17 cellular contexts compared by ENCODE assay signal in genomic region chr1:35433714-35434113, GRCh38.
A peak's percentile ranks its signal among the peaks of the same experiment; 100 is the strongest.
DNase-seq lines count a peak whose midpoint lies in the region; ATAC-seq, FAIRE-seq and TF ChIP-seq lines count a peak whose summit lies in the region.
"Had no signal": no experiment of that assay in that cellular context is flagged by ENCODE, and none has a peak within 500 bp of the region (broad histone marks: within the 10 kb centered on the region; RNA-seq: fewer than 3 reads in every experiment).

No MANE protein-coding gene starts in this region.

- no peak overlapping the region for H2AK5ac ChIP-seq in IMR-90 (ENCODE audit: low read depth, low read length)
- no peak overlapping the region for H2AK5ac ChIP-seq in neuronal stem cell (ENCODE audit: low read depth, low read length)

- ATAC-seq in IMR-90 (ENCODE audit: low read depth) (no peak), K562 (no peak)
- no peak for ATAC-seq in naive thymus-derived CD8-positive, alpha-beta T cell

- H2BK12ac ChIP-seq in neuronal stem cell (ENCODE audit: low read length) = no peak overlapping the region

- peaks cover 53% of the 10 kb centered on the region for H3K36me3 Mint-ChIP-seq in Calu3 (ENCODE audit: insufficient read depth, unreplicated experiment)
- H3K36me3 Mint-ChIP-seq in naive thymus-derived CD8-positive, alpha-beta T cell = peaks cover 0 to 69% (median 4%) of the 10 kb centered on the region in 3 donors

- no peak overlapping the region for H4K8ac ChIP-seq in IMR-90 (ENCODE audit: low read depth in 2 of 2, low read length in 2 of 2)
- no peak overlapping the region for H4K8ac ChIP-seq in neuronal stem cell (ENCODE audit: low read depth, low read length)

- H3K9me1 ChIP-seq in IMR-90 (ENCODE audit: insufficient read depth, low read length) (peaks cover 3% of the 10 kb centered on the region; the same call in 1 of the 2 replicates), K562 (ENCODE audit: control insufficient read depth, insufficient read depth, low read length) (no peaks in the 10 kb centered on the region)

- no peaks in the 10 kb centered on the region for H3K27me3 Mint-ChIP-seq in Calu3 (ENCODE audit: unreplicated experiment)
- no peaks in the 10 kb centered on the region for H3K27me3 Mint-ChIP-seq in naive thymus-derived CD8-positive, alpha-beta T cell

- H3K27ac Mint-ChIP-seq in Calu3 (ENCODE audit: unreplicated experiment) = no peak overlapping the region
- H3K27ac Mint-ChIP-seq in naive thymus-derived CD8-positive, alpha-beta T cell = peak overlapping the region in 3 of 10 donors; percentile 11 to 82 (median 51)

- no peak overlapping the region for H3K23ac ChIP-seq in IMR-90 (ENCODE audit: low read depth, low read length)
- H3K23ac ChIP-seq in neuronal stem cell (ENCODE audit: low read depth, low read length, poor library complexity) = peak overlapping the region; percentile 62

- in situ Hi-C loops in IMR-90 (cut with MboI; ENCODE audit: low sequenced_read_pairs) (no loop called here), K562 (cut with MboI) (no loop called here)

- dilution Hi-C loops in IMR-90 (cut with HindIII; ENCODE audit: low sequenced_read_pairs, unreplicated experiment) = no loop called here

- H3K27me3 ChIP-seq in IMR-90 (ENCODE audit: control insufficient read depth, insufficient read depth, low read length) = no peaks in the 10 kb centered on the region
- no peaks in the 10 kb centered on the region for H3K27me3 ChIP-seq in K562 (ENCODE audit: control insufficient read depth in 2 of 2, insufficient read depth in 2 of 2, low read length in 2 of 2)
- H3K27me3 ChIP-seq in neuronal stem cell (ENCODE audit: control insufficient read depth in 3 of 3, insufficient read depth in 3 of 3, low read depth in 1 of 3, low read length in 3 of 3) = no peaks in the 10 kb centered on the region

- TF ChIP-seq CTCF in Calu3 (IDR thresholded peaks at IDR 0.05; ENCODE audit: unreplicated experiment) (no peak), IMR-90 (conservative IDR thresholded peaks at IDR 0.05; ENCODE audit: low read depth, low read length) (no peak), K562 (IDR thresholded peaks at IDR 0.05 in 2 of 3, conservative IDR thresholded peaks at IDR 0.05 in 1 of 3; ENCODE audit: insufficient read depth in 2 of 3, low read depth in 1 of 3, low read length in 3 of 3) (no peak), D721Med (IDR thresholded peaks at IDR 0.05; ENCODE audit: insufficient read depth, missing control alignments) (no peak)

- no peak overlapping the region for H2AK9ac ChIP-seq in IMR-90 (replicated peaks; ENCODE audit: low read depth, low read length, poor library complexity)

- H2BK120ac ChIP-seq in IMR-90 (ENCODE audit: low read depth, low read length) (no peak overlapping the region), neuronal stem cell (ENCODE audit: low read depth, low read length) (no peak overlapping the region)

- H3K4me1 ChIP-seq in IMR-90 (ENCODE audit: control insufficient read depth, insufficient read depth, low read length) (peaks cover 2% of the 10 kb centered on the region; the same call in 1 of the 2 replicates), K562 (replicated peaks in 1 of 2; ENCODE audit: control insufficient read depth in 2 of 2, insufficient read depth in 2 of 2, low read length in 2 of 2) (peaks cover 9 to 10% of the 10 kb centered on the region in 2 experiments; a peak in 4 of 5 replicates), neuronal stem cell (ENCODE audit: control insufficient read depth in 2 of 2, insufficient read depth in 1 of 2, low read depth in 1 of 2, low read length in 2 of 2) (no peaks in the 10 kb centered on the region)

- H4K5ac ChIP-seq in IMR-90 (ENCODE audit: low read depth, low read length) = no peak overlapping the region

- FAIRE-seq in K562 (lab: Jason Lieb, UNC) = no peak
- FAIRE-seq in D721Med (lab: Jason Lieb, UNC) = no peak

- intact Hi-C loops in Calu3 (cut with micrococcal nuclease; ENCODE audit: unreplicated experiment) (no loop called here), IMR-90 (cut with micrococcal nuclease) (no loop called here), K562 (cut with micrococcal nuclease) (loop anchor here (10.0 kb wide), 1 partner anchor 569 kb away; no protein-coding TSS in a partner anchor)

- no peak overlapping the region for H3K4ac ChIP-seq in IMR-90 (ENCODE audit: low read depth, low read length)
- no peak overlapping the region for H3K4ac ChIP-seq in neuronal stem cell (ENCODE audit: low read length)

- H2BK20ac ChIP-seq in IMR-90 (ENCODE audit: low read depth, low read length) = no peak overlapping the region

- H2BK15ac ChIP-seq in IMR-90 (ENCODE audit: low read depth, low read length) (no peak overlapping the region), neuronal stem cell (ENCODE audit: low read length) (no peak overlapping the region)

- H3K27ac ChIP-seq in IMR-90 (ENCODE audit: insufficient read depth, low read length) = no peak overlapping the region
- no peak overlapping the region for H3K27ac ChIP-seq in K562 (ENCODE audit: extremely low read depth, low read depth, low read length)
- H3K27ac ChIP-seq in neuronal stem cell (replicated peaks; ENCODE audit: low read length) = no peak overlapping the region
- H3K27ac ChIP-seq: C4-2B, SK-N-MC had no signal

- CTCF ChIA-PET in Calu3 (lab: Charles Lee) (no interaction called here), IMR-90 (lab: Yijun Ruan, JAX) (no interaction called here), K562 (lab: Yijun Ruan, JAX; ENCODE audit: low intra/inter-chr PET ratio) (no interaction called here)

- H3K36me3 ChIP-seq in IMR-90 (ENCODE audit: control insufficient read depth, insufficient read depth, low read length) = peaks cover 50% of the 10 kb centered on the region
- H3K36me3 ChIP-seq in K562 (ENCODE audit: control insufficient read depth, insufficient read depth, low read length) = peaks cover 34% of the 10 kb centered on the region; the same call in 2 of the 3 replicates
- peaks cover 28 to 91% of the 10 kb centered on the region in 2 donors for H3K36me3 ChIP-seq in neuronal stem cell (replicated peaks in 1 of 2; ENCODE audit: control insufficient read depth in 2 of 2, insufficient read depth in 2 of 2, low read length in 2 of 2)

- H3K79me2 ChIP-seq in K562 (ENCODE audit: control insufficient read depth, insufficient read depth, low read length) = no peaks in the 10 kb centered on the region

- H3K56ac ChIP-seq in IMR-90 (ENCODE audit: extremely low read depth, insufficient read depth, low read length) = no peak overlapping the region

- H3K9me3 ChIP-seq in IMR-90 (ENCODE audit: control insufficient read depth, insufficient read depth, low read length) (no peaks in the 10 kb centered on the region), K562 (replicated peaks; ENCODE audit: control insufficient read depth, insufficient read depth, low read depth, low read length) (no peaks in the 10 kb centered on the region), neuronal stem cell (replicated peaks in 1 of 2; ENCODE audit: control insufficient read depth in 2 of 2, insufficient read depth in 1 of 2, low read depth in 1 of 2, low read length in 2 of 2) (no peaks in the 10 kb centered on the region)

- no peak for DNase-seq in Calu3
- no peak for DNase-seq in IMR-90
- DNase-seq in K562 (ENCODE audit: extremely low read depth in 1 of 4, low spot score in 3 of 4) = no peak
- DNase-seq in neuronal stem cell (ENCODE audit: low spot score) = no peak
- DNase-seq in D721Med (ENCODE audit: insufficient read length, low spot score) = no peak
- no peak for DNase-seq in naive thymus-derived CD8-positive, alpha-beta T cell
- no peak for DNase-seq in NCI-H774 (lab: John Stamatoyannopoulos, UW)
- DNase-seq: COR-L47, DMS53, HCEC 1CT, NCI-H1436, NCI-H2029, NCI-H2171, NCI-H446 treated with DMSO at 0.1 percent for 48 hours, Right ventricle myocardium superior had no signal

- BruUV-seq in Calu3 (replicated peaks; lab: Mats Ljungman, UMichigan) (TSS peak; percentile 85), IMR-90 (replicated peaks; lab: Mats Ljungman, UMichigan) (TSS peak; percentile 87), K562 (replicated peaks; lab: Mats Ljungman, UMichigan) (TSS peak; percentile 41)

- H3K79me1 ChIP-seq in IMR-90 (ENCODE audit: low read depth in 1 of 2, low read length in 2 of 2) = no peaks in the 10 kb centered on the region; a peak in 1 of 4 replicates
- H3K79me1 ChIP-seq in neuronal stem cell (ENCODE audit: low read depth, low read length) = peaks cover 2% of the 10 kb centered on the region

- H3K18ac ChIP-seq in IMR-90 (ENCODE audit: low read depth, low read length) = no peak overlapping the region
- H3K18ac ChIP-seq in neuronal stem cell (ENCODE audit: low read length) = no peak overlapping the region

- no peak overlapping the region for H3K14ac ChIP-seq in IMR-90 (replicated peaks; ENCODE audit: low read depth, low read length)
- no peak overlapping the region for H3K14ac ChIP-seq in neuronal stem cell (ENCODE audit: low read length)

- H4K20me1 ChIP-seq in IMR-90 (ENCODE audit: insufficient read depth, low read length) (peaks cover 3% of the 10 kb centered on the region; the same call in 1 of the 2 replicates), K562 (replicated peaks; ENCODE audit: control insufficient read depth, insufficient read depth, low read length) (no peaks in the 10 kb centered on the region)

- no peak for TF ChIP-seq EP300 in K562 (IDR thresholded peaks at IDR 0.05; ENCODE audit: low read length)

- TF ChIP-seq POLR2A in IMR-90 (IDR thresholded peaks at IDR 0.05; ENCODE audit: low read depth, low read length) = no peak
- TF ChIP-seq POLR2A in K562 (conservative IDR thresholded peaks at IDR 0.05) = no peak

- H2AFZ ChIP-seq in IMR-90 (replicated peaks; ENCODE audit: low read length, poor library complexity) (no peak overlapping the region), K562 (ENCODE audit: low read depth, low read length) (no peak overlapping the region), neuronal stem cell (ENCODE audit: low read length) (no peak overlapping the region)

- H3K4me3 ChIP-seq in IMR-90 (ENCODE audit: insufficient read depth, low read depth, low read length) (no peak overlapping the region), K562 (no peak overlapping the region), neuronal stem cell (ENCODE audit: low read length in 2 of 2) (no peak overlapping the region)
- H3K4me3 ChIP-seq: SK-N-MC had no signal

- POLR2A ChIA-PET in IMR-90 (lab: Charles Lee; ENCODE audit: unreplicated experiment) = no interaction called here
- POLR2A ChIA-PET in K562 (lab: Yijun Ruan, JAX) = no interaction called here
- POLR2A ChIA-PET in naive thymus-derived CD8-positive, alpha-beta T cell (lab: Charles Lee) = no interaction called here

- H3K4me1 Mint-ChIP-seq in Calu3 (ENCODE audit: low read depth, unreplicated experiment) = no peaks in the 10 kb centered on the region
- peaks cover 4 to 19% (median 13%) of the 10 kb centered on the region in 4 donors for H3K4me1 Mint-ChIP-seq in naive thymus-derived CD8-positive, alpha-beta T cell

- no peak overlapping the region for H3K4me2 ChIP-seq in IMR-90 (ENCODE audit: low read depth, low read length)
- H3K4me2 ChIP-seq in K562 (ENCODE audit: insufficient read depth, low read length) = no peak overlapping the region
- no peak overlapping the region for H3K4me2 ChIP-seq in neuronal stem cell (ENCODE audit: insufficient read depth, low read length, poor library complexity, severe bottlenecking)

- H3K9ac ChIP-seq in IMR-90 (ENCODE audit: low read depth, low read length) (no peak overlapping the region), K562 (ENCODE audit: insufficient read depth in 1 of 2, low read depth in 2 of 2, low read length in 2 of 2) (no peak overlapping the region), neuronal stem cell (ENCODE audit: low read depth, low read length, poor library complexity) (no peak overlapping the region)

- whole genome bisulfite sequencing in IMR-90 (ENCODE audit: extremely low coverage in 2 of 2, insufficient read length in 1 of 2), 2 experiments = no CpG with 5 or more reads among the region's 15 CpGs
- WGBS in K562 (ENCODE audit: insufficient coverage, low coverage, missing lambda C conversion rate) = 92% methylated on average over 12 of the region's 15 CpGs
- no CpG with 5 or more reads among the region's 15 CpGs for WGBS in neuronal stem cell (ENCODE audit: extremely low coverage in 2 of 2, insufficient read length in 2 of 2, insufficient replicate concordance in 1 of 2), 2 donors

- H2BK5ac ChIP-seq in IMR-90 (ENCODE audit: low read depth, low read length, poor library complexity, severe bottlenecking) = no peak overlapping the region
- H2BK5ac ChIP-seq in neuronal stem cell (ENCODE audit: low read length) = no peak overlapping the region

- H4K91ac ChIP-seq in IMR-90 (ENCODE audit: insufficient read depth, low read depth, low read length) (no peak overlapping the region), neuronal stem cell (ENCODE audit: low read depth, low read length, poor library complexity) (no peak overlapping the region)

- H3K4me3 Mint-ChIP-seq in Calu3 (ENCODE audit: low read depth, unreplicated experiment) = no peak overlapping the region
- peak overlapping the region in 1 of 10 donors; percentile 12 for H3K4me3 Mint-ChIP-seq in naive thymus-derived CD8-positive, alpha-beta T cell

- no peaks in the 10 kb centered on the region for H3K9me3 Mint-ChIP-seq in Calu3 (ENCODE audit: low read depth, unreplicated experiment)
- no peaks in the 10 kb centered on the region for H3K9me3 Mint-ChIP-seq in naive thymus-derived CD8-positive, alpha-beta T cell

- no peak for TF ChIP-seq RAD21 in IMR-90 (IDR thresholded peaks at IDR 0.05; ENCODE audit: low read length)
- no peak for TF ChIP-seq RAD21 in K562 (CRISPR knock-in tag; conservative IDR thresholded peaks at IDR 0.05 in 1 of 2, IDR thresholded peaks at IDR 0.05 in 1 of 2)
